In genomic region chr13:112526146-112526853, GRCh38 we compare ENCODE assay signal across 2 cellular contexts.
TF ChIP-seq lines count a peak whose summit lies in the region.

No MANE protein-coding gene starts in this region.

TF ChIP-seq in IMR-90, 13 proteins besides CTCF, POLR2A, EP300 and RAD21:
- no peak for TF ChIP-seq NFE2L2 (IDR thresholded peaks at IDR 0.05; ENCODE audit: low read depth, low read length)
- no peak for TF ChIP-seq CEBPB (IDR thresholded peaks at IDR 0.05; ENCODE audit: low read depth, low read length)
- TF ChIP-seq FOS (IDR thresholded peaks at IDR 0.05; ENCODE audit: low read depth, low read length), result no peak
- no peak for TF ChIP-seq MAZ (IDR thresholded peaks at IDR 0.05; ENCODE audit: borderline replicate concordance, low read depth, low read length)
- TF ChIP-seq RFX5 (IDR thresholded peaks at IDR 0.05; ENCODE audit: low read depth, low read length), result no peak
- no peak for TF ChIP-seq USF2 (IDR thresholded peaks at IDR 0.05; ENCODE audit: low read depth, low read length)
- no peak for TF ChIP-seq MXI1 (IDR thresholded peaks at IDR 0.05; ENCODE audit: borderline replicate concordance, low read depth, low read length)
- no peak for TF ChIP-seq ELK1 (IDR thresholded peaks at IDR 0.05; ENCODE audit: borderline replicate concordance, low read depth, low read length)
- no peak for TF ChIP-seq SMC3 (IDR thresholded peaks at IDR 0.05; ENCODE audit: low read depth, low read length)
- TF ChIP-seq CHD1 (IDR thresholded peaks at IDR 0.05; ENCODE audit: low read depth, low read length), result no peak
- TF ChIP-seq BHLHE40 (IDR thresholded peaks at IDR 0.05; ENCODE audit: low read depth, low read length), result no peak
- TF ChIP-seq RCOR1 (IDR thresholded peaks at IDR 0.05; ENCODE audit: insufficient replicate concordance, low read length), result no peak
TF ChIP-seq in IMR-90: peak in this region for 0.

TF ChIP-seq in H1, 55 proteins besides CTCF, POLR2A, EP300 and RAD21:
- TF ChIP-seq MAX (IDR thresholded peaks at IDR 0.05), result no peak
- no peak for TF ChIP-seq HDAC6 (IDR thresholded peaks at IDR 0.05; ENCODE audit: low read depth, low read length)
- TF ChIP-seq GTF2F1 (IDR thresholded peaks at IDR 0.05; ENCODE audit: borderline replicate concordance, low read depth, low read length), result no peak
- TF ChIP-seq TAF7 (optimal IDR thresholded peaks at IDR 0.05; ENCODE audit: borderline replicate concordance, low read depth, low read length), result no peak
- no peak for TF ChIP-seq CTBP2 (IDR thresholded peaks at IDR 0.05; ENCODE audit: borderline replicate concordance, insufficient read depth, insufficient read length, low read length)
- TF ChIP-seq RNF2 (IDR thresholded peaks at IDR 0.05; ENCODE audit: borderline replicate concordance, low read depth, low read length, missing control alignments, poor library complexity, severe bottlenecking), result no peak
- TF ChIP-seq E2F6 (IDR thresholded peaks at IDR 0.05), result no peak
- TF ChIP-seq ZNF274 (IDR thresholded peaks at IDR 0.05; ENCODE audit: borderline replicate concordance, extremely low read depth, low read length), result no peak
- TF ChIP-seq SIRT6 (IDR thresholded peaks at IDR 0.05; ENCODE audit: low read length), result no peak
- TF ChIP-seq SP1 (IDR thresholded peaks at IDR 0.05; ENCODE audit: low read depth, low read length), result no peak
